ENCODE assay signal across 1 cellular context in the genomic region with DNA sequence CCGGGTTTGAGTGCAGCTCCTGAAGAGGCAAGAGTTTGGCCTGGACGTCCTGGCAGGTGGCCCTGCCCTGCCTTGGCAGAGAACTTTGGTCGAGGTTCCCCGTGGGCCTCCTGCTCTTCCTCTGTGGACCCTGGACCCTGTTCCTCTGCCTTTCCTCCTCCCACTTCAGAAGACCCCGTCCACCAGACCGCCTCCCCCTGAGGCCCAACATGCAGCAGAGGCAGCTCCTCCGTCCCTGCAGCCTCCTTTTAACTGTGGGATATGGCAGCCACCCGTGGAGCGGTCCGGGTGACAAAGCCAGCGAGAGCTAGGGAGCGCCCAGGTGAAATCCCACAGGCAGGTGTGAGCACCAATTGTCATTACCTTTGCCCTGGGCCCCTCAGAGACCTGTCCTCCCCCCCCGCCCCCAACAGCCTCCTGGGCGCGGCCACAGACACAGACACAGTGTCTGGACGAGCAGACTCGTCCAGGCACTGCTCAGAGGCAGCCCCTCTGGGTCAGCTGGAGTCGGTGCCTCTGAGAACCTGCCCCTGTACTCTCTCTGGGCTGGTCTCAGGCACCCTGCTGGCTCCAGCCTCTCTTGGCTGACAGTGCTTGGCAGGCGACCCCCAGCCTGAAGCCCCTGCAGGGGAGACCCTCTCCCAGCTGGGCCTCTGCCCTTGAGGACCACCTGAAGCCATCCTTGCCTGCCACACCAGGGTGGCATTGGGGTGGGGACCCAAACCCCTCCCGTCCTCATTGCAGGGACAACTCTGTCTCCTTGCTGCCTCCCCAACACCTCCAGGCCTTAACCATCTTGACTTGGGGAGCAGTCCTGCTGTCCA.
TF ChIP-seq lines count a peak whose summit lies in the region.

No MANE protein-coding gene starts in this region.

TF ChIP-seq in HepG2, 621 proteins besides CTCF, POLR2A, EP300 and RAD21 (continued from another document and continues in another):
- TF ChIP-seq, protein P1, sequence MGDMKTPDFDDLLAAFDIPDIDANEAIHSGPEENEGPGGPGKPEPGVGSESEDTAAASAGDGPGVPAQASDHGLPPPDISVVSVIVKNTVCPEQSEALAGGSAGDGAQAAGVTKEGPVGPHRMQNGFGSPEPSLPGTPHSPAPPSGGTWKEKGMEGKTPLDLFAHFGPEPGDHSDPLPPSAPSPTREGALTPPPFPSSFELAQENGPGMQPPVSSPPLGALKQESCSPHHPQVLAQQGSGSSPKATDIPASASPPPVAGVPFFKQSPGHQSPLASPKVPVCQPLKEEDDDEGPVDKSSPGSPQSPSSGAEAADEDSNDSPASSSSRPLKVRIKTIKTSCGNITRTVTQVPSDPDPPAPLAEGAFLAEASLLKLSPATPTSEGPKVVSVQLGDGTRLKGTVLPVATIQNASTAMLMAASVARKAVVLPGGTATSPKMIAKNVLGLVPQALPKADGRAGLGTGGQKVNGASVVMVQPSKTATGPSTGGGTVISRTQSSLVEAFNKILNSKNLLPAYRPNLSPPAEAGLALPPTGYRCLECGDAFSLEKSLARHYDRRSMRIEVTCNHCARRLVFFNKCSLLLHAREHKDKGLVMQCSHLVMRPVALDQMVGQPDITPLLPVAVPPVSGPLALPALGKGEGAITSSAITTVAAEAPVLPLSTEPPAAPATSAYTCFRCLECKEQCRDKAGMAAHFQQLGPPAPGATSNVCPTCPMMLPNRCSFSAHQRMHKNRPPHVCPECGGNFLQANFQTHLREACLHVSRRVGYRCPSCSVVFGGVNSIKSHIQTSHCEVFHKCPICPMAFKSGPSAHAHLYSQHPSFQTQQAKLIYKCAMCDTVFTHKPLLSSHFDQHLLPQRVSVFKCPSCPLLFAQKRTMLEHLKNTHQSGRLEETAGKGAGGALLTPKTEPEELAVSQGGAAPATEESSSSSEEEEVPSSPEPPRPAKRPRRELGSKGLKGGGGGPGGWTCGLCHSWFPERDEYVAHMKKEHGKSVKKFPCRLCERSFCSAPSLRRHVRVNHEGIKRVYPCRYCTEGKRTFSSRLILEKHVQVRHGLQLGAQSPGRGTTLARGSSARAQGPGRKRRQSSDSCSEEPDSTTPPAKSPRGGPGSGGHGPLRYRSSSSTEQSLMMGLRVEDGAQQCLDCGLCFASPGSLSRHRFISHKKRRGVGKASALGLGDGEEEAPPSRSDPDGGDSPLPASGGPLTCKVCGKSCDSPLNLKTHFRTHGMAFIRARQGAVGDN (CRISPR knock-in tag; IDR thresholded peaks at IDR 0.05) = peak; percentile 73
- TF ChIP-seq SNAI1 (CRISPR knock-in tag; IDR thresholded peaks at IDR 0.05; ENCODE audit: borderline replicate concordance) (peak; percentile 40; the same call in 1 of the 2 replicates), TCF7 (IDR thresholded peaks at IDR 0.05; ENCODE audit: low read depth) (no peak), NFATC3 (CRISPR knock-in tag; IDR thresholded peaks at IDR 0.05) (no peak), MED8 (CRISPR knock-in tag; IDR thresholded peaks at IDR 0.05; ENCODE audit: insufficient replicate concordance) (peak; percentile 24), ZSCAN22 (CRISPR knock-in tag; IDR thresholded peaks at IDR 0.05) (no peak), ZNF781 (CRISPR knock-in tag; IDR thresholded peaks at IDR 0.05; ENCODE audit: borderline replicate concordance, not compliant biosample characterization) (no peak), ZNF564 (CRISPR knock-in tag; IDR thresholded peaks at IDR 0.05) (0 out of 2 replicates have a peak, but pooled peaks have one; percentile 50), ZBTB7A (CRISPR knock-in tag; IDR thresholded peaks at IDR 0.05) (peak; percentile 82; the same call in 1 of the 2 replicates), ISX (CRISPR knock-in tag; conservative IDR thresholded peaks at IDR 0.05) (no peak), ZNF674 (CRISPR knock-in tag; IDR thresholded peaks at IDR 0.05; ENCODE audit: low read depth) (no peak), ELF3 (CRISPR knock-in tag; IDR thresholded peaks at IDR 0.05) (peak; percentile 47; the same call in 1 of the 2 replicates), JUN (CRISPR knock-in tag; IDR thresholded peaks at IDR 0.05) (no peak), PCBP1 (IDR thresholded peaks at IDR 0.05; ENCODE audit: borderline replicate concordance, low read depth, low read length) (0 out of 2 replicates have a peak, but pooled peaks have one; percentile 57), ELF1 (CRISPR knock-in tag; IDR thresholded peaks at IDR 0.05) (peak; percentile 76), SMAD3 (CRISPR knock-in tag; IDR thresholded peaks at IDR 0.05) (0 out of 2 replicates have a peak, but pooled peaks have one; percentile 7), GLI4 (CRISPR knock-in tag; IDR thresholded peaks at IDR 0.05; ENCODE audit: borderline replicate concordance) (no peak), TSC22D2 (CRISPR knock-in tag; IDR thresholded peaks at IDR 0.05; ENCODE audit: borderline replicate concordance) (no peak), PPARG (CRISPR knock-in tag; conservative IDR thresholded peaks at IDR 0.05) (0 out of 2 replicates have a peak, but pooled peaks have one; percentile 23), SP140L (CRISPR knock-in tag; IDR thresholded peaks at IDR 0.05; ENCODE audit: borderline replicate concordance) (no peak), ZBTB8A (CRISPR knock-in tag; IDR thresholded peaks at IDR 0.05; ENCODE audit: borderline replicate concordance, low read depth) (no peak), FOXO1 (CRISPR knock-in tag; IDR thresholded peaks at IDR 0.05) (0 out of 2 replicates have a peak, but pooled peaks have one; percentile 13), RXRA (CRISPR knock-in tag; IDR thresholded peaks at IDR 0.05) (peak; percentile 43; the same call in 1 of the 2 replicates), RORA (CRISPR knock-in tag; IDR thresholded peaks at IDR 0.05) (no peak), ZBTB3 (CRISPR knock-in tag; IDR thresholded peaks at IDR 0.05; ENCODE audit: borderline replicate concordance, low read depth) (no peak), TAF1 (CRISPR knock-in tag; IDR thresholded peaks at IDR 0.05) (peak; percentile 31; the same call in 1 of the 2 replicates), NPAS2 (CRISPR knock-in tag; IDR thresholded peaks at IDR 0.05; ENCODE audit: borderline replicate concordance) (no peak), SYNCRIP (IDR thresholded peaks at IDR 0.05; ENCODE audit: insufficient read depth, low read depth, low read length) (no peak), MAFK (conservative IDR thresholded peaks at IDR 0.05 in 1 of 2, IDR thresholded peaks at IDR 0.05 in 1 of 2; ENCODE audit: low read length in 2 of 2) (no peak), ZEB1 (IDR thresholded peaks at IDR 0.05; ENCODE audit: insufficient replicate concordance, low read depth) (peak; percentile 96), TARDBP (CRISPR knock-in tag; IDR thresholded peaks at IDR 0.05) (no peak), ZFP1 (CRISPR knock-in tag; IDR thresholded peaks at IDR 0.05) (no peak), GABPA (IDR thresholded peaks at IDR 0.05; ENCODE audit: low read depth, low read length) (no peak), GABPA (CRISPR knock-in tag; IDR thresholded peaks at IDR 0.05; ENCODE audit: low read depth) (peak; percentile 45; the same call in 1 of the 2 replicates), EED (CRISPR knock-in tag; IDR thresholded peaks at IDR 0.05) (no peak), PHF5A (CRISPR knock-in tag; IDR thresholded peaks at IDR 0.05; ENCODE audit: low read depth, unreplicated experiment) (no peak), POLR2AphosphoS5 (IDR thresholded peaks at IDR 0.05; ENCODE audit: low read depth, low read length) (peak; percentile 72), POLR2G (IDR thresholded peaks at IDR 0.05; ENCODE audit: low read depth, low read length) (peak; percentile 65), NFKB2 (CRISPR knock-in tag; IDR thresholded peaks at IDR 0.05; ENCODE audit: borderline replicate concordance) (no peak), THAP11 (CRISPR knock-in tag; IDR thresholded peaks at IDR 0.05) (peak; percentile 42)
- TF ChIP-seq, protein P2, sequence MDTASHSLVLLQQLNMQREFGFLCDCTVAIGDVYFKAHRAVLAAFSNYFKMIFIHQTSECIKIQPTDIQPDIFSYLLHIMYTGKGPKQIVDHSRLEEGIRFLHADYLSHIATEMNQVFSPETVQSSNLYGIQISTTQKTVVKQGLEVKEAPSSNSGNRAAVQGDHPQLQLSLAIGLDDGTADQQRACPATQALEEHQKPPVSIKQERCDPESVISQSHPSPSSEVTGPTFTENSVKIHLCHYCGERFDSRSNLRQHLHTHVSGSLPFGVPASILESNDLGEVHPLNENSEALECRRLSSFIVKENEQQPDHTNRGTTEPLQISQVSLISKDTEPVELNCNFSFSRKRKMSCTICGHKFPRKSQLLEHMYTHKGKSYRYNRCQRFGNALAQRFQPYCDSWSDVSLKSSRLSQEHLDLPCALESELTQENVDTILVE (CRISPR knock-in tag; IDR thresholded peaks at IDR 0.05) = no peak
- TF ChIP-seq, protein P3, sequence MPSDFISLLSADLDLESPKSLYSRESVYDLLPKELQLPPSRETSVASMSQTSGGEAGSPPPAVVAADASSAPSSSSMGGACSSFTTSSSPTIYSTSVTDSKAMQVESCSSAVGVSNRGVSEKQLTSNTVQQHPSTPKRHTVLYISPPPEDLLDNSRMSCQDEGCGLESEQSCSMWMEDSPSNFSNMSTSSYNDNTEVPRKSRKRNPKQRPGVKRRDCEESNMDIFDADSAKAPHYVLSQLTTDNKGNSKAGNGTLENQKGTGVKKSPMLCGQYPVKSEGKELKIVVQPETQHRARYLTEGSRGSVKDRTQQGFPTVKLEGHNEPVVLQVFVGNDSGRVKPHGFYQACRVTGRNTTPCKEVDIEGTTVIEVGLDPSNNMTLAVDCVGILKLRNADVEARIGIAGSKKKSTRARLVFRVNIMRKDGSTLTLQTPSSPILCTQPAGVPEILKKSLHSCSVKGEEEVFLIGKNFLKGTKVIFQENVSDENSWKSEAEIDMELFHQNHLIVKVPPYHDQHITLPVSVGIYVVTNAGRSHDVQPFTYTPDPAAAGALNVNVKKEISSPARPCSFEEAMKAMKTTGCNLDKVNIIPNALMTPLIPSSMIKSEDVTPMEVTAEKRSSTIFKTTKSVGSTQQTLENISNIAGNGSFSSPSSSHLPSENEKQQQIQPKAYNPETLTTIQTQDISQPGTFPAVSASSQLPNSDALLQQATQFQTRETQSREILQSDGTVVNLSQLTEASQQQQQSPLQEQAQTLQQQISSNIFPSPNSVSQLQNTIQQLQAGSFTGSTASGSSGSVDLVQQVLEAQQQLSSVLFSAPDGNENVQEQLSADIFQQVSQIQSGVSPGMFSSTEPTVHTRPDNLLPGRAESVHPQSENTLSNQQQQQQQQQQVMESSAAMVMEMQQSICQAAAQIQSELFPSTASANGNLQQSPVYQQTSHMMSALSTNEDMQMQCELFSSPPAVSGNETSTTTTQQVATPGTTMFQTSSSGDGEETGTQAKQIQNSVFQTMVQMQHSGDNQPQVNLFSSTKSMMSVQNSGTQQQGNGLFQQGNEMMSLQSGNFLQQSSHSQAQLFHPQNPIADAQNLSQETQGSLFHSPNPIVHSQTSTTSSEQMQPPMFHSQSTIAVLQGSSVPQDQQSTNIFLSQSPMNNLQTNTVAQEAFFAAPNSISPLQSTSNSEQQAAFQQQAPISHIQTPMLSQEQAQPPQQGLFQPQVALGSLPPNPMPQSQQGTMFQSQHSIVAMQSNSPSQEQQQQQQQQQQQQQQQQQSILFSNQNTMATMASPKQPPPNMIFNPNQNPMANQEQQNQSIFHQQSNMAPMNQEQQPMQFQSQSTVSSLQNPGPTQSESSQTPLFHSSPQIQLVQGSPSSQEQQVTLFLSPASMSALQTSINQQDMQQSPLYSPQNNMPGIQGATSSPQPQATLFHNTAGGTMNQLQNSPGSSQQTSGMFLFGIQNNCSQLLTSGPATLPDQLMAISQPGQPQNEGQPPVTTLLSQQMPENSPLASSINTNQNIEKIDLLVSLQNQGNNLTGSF (CRISPR knock-in tag; IDR thresholded peaks at IDR 0.05) = no peak
- TF ChIP-seq, protein P4, sequence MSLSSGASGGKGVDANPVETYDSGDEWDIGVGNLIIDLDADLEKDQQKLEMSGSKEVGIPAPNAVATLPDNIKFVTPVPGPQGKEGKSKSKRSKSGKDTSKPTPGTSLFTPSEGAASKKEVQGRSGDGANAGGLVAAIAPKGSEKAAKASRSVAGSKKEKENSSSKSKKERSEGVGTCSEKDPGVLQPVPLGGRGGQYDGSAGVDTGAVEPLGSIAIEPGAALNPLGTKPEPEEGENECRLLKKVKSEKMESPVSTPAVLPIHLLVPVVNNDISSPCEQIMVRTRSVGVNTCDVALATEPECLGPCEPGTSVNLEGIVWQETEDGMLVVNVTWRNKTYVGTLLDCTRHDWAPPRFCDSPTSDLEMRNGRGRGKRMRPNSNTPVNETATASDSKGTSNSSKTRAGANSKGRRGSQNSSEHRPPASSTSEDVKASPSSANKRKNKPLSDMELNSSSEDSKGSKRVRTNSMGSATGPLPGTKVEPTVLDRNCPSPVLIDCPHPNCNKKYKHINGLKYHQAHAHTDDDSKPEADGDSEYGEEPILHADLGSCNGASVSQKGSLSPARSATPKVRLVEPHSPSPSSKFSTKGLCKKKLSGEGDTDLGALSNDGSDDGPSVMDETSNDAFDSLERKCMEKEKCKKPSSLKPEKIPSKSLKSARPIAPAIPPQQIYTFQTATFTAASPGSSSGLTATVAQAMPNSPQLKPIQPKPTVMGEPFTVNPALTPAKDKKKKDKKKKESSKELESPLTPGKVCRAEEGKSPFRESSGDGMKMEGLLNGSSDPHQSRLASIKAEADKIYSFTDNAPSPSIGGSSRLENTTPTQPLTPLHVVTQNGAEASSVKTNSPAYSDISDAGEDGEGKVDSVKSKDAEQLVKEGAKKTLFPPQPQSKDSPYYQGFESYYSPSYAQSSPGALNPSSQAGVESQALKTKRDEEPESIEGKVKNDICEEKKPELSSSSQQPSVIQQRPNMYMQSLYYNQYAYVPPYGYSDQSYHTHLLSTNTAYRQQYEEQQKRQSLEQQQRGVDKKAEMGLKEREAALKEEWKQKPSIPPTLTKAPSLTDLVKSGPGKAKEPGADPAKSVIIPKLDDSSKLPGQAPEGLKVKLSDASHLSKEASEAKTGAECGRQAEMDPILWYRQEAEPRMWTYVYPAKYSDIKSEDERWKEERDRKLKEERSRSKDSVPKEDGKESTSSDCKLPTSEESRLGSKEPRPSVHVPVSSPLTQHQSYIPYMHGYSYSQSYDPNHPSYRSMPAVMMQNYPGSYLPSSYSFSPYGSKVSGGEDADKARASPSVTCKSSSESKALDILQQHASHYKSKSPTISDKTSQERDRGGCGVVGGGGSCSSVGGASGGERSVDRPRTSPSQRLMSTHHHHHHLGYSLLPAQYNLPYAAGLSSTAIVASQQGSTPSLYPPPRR (CRISPR knock-in tag; IDR thresholded peaks at IDR 0.05; ENCODE audit: borderline replicate concordance) = no peak
